Comparison of ENCODE assay signal across 9 cellular contexts in the genomic region with DNA sequence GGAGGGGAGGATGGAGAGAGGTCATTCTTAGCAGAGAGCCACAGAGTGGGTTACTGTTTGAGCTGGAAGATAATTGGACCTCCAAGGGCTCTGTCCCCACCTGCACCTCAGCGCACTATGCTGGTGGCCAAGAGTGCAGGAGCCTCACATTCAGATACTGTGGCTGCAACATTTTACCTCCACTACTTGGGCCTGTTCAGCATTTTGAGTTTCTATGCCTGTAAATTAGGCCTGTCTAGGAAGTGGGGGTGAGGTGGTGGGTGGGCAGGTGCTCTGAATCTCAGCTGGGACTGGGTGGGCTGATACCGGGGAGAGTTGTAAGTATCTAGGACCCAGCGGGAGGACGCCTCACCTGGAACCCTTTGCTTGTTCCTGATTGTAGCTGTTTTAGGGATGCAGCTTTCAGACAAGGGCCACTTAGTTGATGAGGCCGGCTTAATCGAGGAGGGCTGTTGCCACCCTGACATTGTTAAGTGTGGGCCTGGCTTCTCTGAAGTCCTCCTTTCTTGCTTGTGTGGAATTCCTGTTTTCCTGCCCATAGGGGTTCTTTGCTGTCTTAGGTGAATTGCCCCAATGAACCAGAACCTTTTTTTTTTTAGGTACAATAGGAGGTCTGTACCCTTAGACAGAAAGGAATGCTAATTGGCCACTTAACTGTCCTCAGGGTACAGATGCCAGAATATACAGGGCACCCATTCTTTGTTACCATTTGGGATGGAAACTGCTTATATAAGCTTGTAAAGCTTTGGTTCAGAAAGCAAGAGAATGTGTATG.
DNase-seq lines count a peak whose midpoint lies in the region; FAIRE-seq and TF ChIP-seq lines count a peak whose summit lies in the region.
"Had no signal": no experiment of that assay in that cellular context is flagged by ENCODE, and none has a peak within 500 bp of the region (broad histone marks: within the 10 kb centered on the region; RNA-seq: fewer than 3 reads in every experiment).

No MANE protein-coding gene starts in this region.

- H3K9me3 ChIP-seq in H1 (ENCODE audit: insufficient read depth in 2 of 2, low read depth in 1 of 2, low read length in 1 of 2) = no peaks in the 10 kb centered on the region

- H4K91ac ChIP-seq in H1 (replicated peaks; ENCODE audit: insufficient read length, low read length) = no peak overlapping the region

- no peak overlapping the region for H4K5ac ChIP-seq in H1 (ENCODE audit: insufficient read length, low read depth, low read length)

- DNase-seq in CD14-positive monocyte (ENCODE audit: low spot score) (no peak), NCI-H69 (lab: John Stamatoyannopoulos, UW) (peak; percentile 58), H1 (ENCODE audit: low read depth in 1 of 2, low spot score in 2 of 2) (no peak), neural crest cell (ENCODE audit: low read depth, low spot score) (no peak), DMS114 treated with DMSO at 0.1 percent for 48 hours (lab: John Stamatoyannopoulos, UW; ENCODE audit: unreplicated experiment) (no peak), GM13976 (ENCODE audit: low spot score) (no peak), NCI-H1436 (lab: John Stamatoyannopoulos, UW) (no peak), GF-D8 (lab: John Stamatoyannopoulos, UW) (no peak)

- CTCF ChIA-PET in H1 (lab: Charles Lee; ENCODE audit: partially characterized antibody) = interaction anchor here (0.7 to 1.1 kb wide), 6 partner anchors 9 to 245 kb away, joined by 3 to 4 read pairs (median 3); no protein-coding TSS in a partner anchor

- TF ChIP-seq EP300 in H1 (IDR thresholded peaks at IDR 0.05; ENCODE audit: borderline replicate concordance in 1 of 2, low read depth in 2 of 2, low read length in 2 of 2) = no peak

- peaks cover 25 to 52% (median 35%) of the 10 kb centered on the region in 4 experiments for H3K4me1 ChIP-seq in H1 (replicated peaks in 1 of 4; ENCODE audit: control insufficient read depth in 3 of 4, insufficient read depth in 4 of 4, low read length in 3 of 4)

- TF ChIP-seq CTCF in CD14-positive monocyte (IDR thresholded peaks at IDR 0.05) (no peak), H1 (IDR thresholded peaks at IDR 0.05; ENCODE audit: control extremely low read depth in 1 of 3, insufficient read depth in 1 of 3, low read depth in 1 of 3, low read length in 3 of 3) (no peak), neural crest cell (conservative IDR thresholded peaks at IDR 0.05) (no peak), GM13976 (IDR thresholded peaks at IDR 0.05; ENCODE audit: borderline replicate concordance, control extremely low read depth, extremely low read depth, insufficient read depth, missing control alignments) (no peak)

- no peak overlapping the region for H3K4ac ChIP-seq in H1 (replicated peaks; ENCODE audit: insufficient read length, low read depth, low read length)

- no peaks in the 10 kb centered on the region; a peak in 3 of 7 replicates for H3K27me3 ChIP-seq in H1 (replicated peaks in 1 of 4; ENCODE audit: control insufficient read depth in 3 of 4, extremely low read depth in 1 of 4, insufficient read depth in 3 of 4, low read length in 3 of 4)

- peak overlapping the region in 1 of 4 experiments; percentile 48; a peak in 1 of 8 replicates for H3K4me3 ChIP-seq in H1 (ENCODE audit: extremely low read depth in 1 of 4, insufficient read depth in 2 of 4, low read depth in 3 of 4, low read length in 4 of 4)

- H3K4me2 ChIP-seq in H1 (ENCODE audit: insufficient read depth in 1 of 2, low read depth in 2 of 2, low read length in 2 of 2) = peak overlapping the region; percentile 49 to 57

- H3K23me2 ChIP-seq in H1 (ENCODE audit: low read depth, low read length) = no peaks in the 10 kb centered on the region

- H2BK15ac ChIP-seq in H1 (ENCODE audit: low read length) = no peak overlapping the region

- no peak for FAIRE-seq in H1 (lab: Jason Lieb, UNC)

- peak overlapping the region; percentile 76 for H2BK12ac ChIP-seq in H1 (ENCODE audit: low read depth, low read length)

- no peaks in the 10 kb centered on the region for H3K79me1 ChIP-seq in H1 (ENCODE audit: low read depth, low read length)

- no peak for TF ChIP-seq RAD21 in H1 (IDR thresholded peaks at IDR 0.05 in 1 of 2, conservative IDR thresholded peaks at IDR 0.05 in 1 of 2; ENCODE audit: low read depth in 2 of 2, low read length in 2 of 2)

- no peak overlapping the region for H3K23ac ChIP-seq in H1 (ENCODE audit: insufficient read length)

- H3K27ac Mint-ChIP-seq in CD14-positive monocyte (peak overlapping the region; percentile 69 to 99 (median 98)), neural crest cell (ENCODE audit: unreplicated experiment) (no peak overlapping the region)

- H3K36me3 ChIP-seq in H1 (ENCODE audit: control insufficient read depth in 2 of 4, insufficient read depth in 4 of 4, low read length in 3 of 4) = no peaks in the 10 kb centered on the region

- no peak overlapping the region for H3K9ac ChIP-seq in H1 (replicated peaks in 1 of 4; ENCODE audit: extremely low read depth in 1 of 4, low read depth in 3 of 4, low read length in 3 of 4)
- H3K9ac ChIP-seq: parathyroid adenoma had no signal

- peaks cover 24 to 34% of the 10 kb centered on the region in 2 donors for H3K36me3 Mint-ChIP-seq in CD14-positive monocyte
- no peaks in the 10 kb centered on the region for H3K36me3 Mint-ChIP-seq in neural crest cell (ENCODE audit: low read depth)

- peak overlapping the region; percentile 11; the same call in 1 of the 2 replicates for H2AK5ac ChIP-seq in H1 (ENCODE audit: low read depth, low read length)

- TF ChIP-seq POLR2A in H1 (IDR thresholded peaks at IDR 0.05; ENCODE audit: control extremely low read depth in 1 of 2, low read depth in 2 of 2, low read length in 2 of 2) = no peak

- POLR2A ChIA-PET in H1 (lab: Charles Lee; ENCODE audit: partially characterized antibody) = interaction anchor here (0.9 to 1.6 kb wide), 5 partner anchors 9 to 115 kb away, joined by 3 to 6 read pairs (median 3); no protein-coding TSS in a partner anchor

- H4K20me1 ChIP-seq in H1 (replicated peaks in 1 of 2; ENCODE audit: control insufficient read depth in 1 of 2, insufficient read depth in 2 of 2, low read length in 2 of 2) = no peaks in the 10 kb centered on the region

- WGBS in H1 (ENCODE audit: extremely low coverage in 1 of 2, insufficient coverage in 1 of 2, insufficient read length in 1 of 2, insufficient replicate concordance in 2 of 2, low coverage in 1 of 2, low lambda C conversion rate in 2 of 2, missing lambda C conversion rate in 1 of 2), 2 experiments = 43% methylated on average over 6 of the region's 6 CpGs; no CpG with 5 or more reads in 1 of the 2 experiments

- peak overlapping the region in 1 of 2 donors; percentile 63 for H3K4me3 Mint-ChIP-seq in CD14-positive monocyte
- H3K4me3 Mint-ChIP-seq in neural crest cell = peak overlapping the region; percentile 45

- intact Hi-C loops in CD14-positive monocyte (cut with micrococcal nuclease) = loop anchor here in 1 of 2 donors (5.0 kb wide), 2 partner anchors 42 to 57 kb away; no protein-coding TSS in a partner anchor

- H3K27ac ChIP-seq in H1 (ENCODE audit: low read depth, low read length) = 0 out of 2 replicates have a peak overlapping the region, but pooled peaks have one; percentile 14
- H3K27ac ChIP-seq: parathyroid adenoma had no signal

- peaks cover 75% of the 10 kb centered on the region for H3K4me1 Mint-ChIP-seq in CD14-positive monocyte
- H3K4me1 Mint-ChIP-seq in neural crest cell = peaks cover 73% of the 10 kb centered on the region

- in situ Hi-C loops in GM13976 (cut with MboI; ENCODE audit: low sequenced_read_pairs, unreplicated experiment) = no loop called here

- no peak overlapping the region for H3K14ac ChIP-seq in H1 (ENCODE audit: insufficient read length)

- peaks cover 0 to 3% of the 10 kb centered on the region in 2 experiments; a peak in 2 of 4 replicates for H3K79me2 ChIP-seq in H1 (ENCODE audit: control insufficient read depth in 1 of 2, insufficient read depth in 2 of 2, low read length in 2 of 2)
- H3K79me2 ChIP-seq: parathyroid adenoma had no signal

- no peak overlapping the region for H2BK20ac ChIP-seq in H1 (ENCODE audit: low read length)

- no peak overlapping the region for H4K8ac ChIP-seq in H1 (ENCODE audit: extremely low read depth, insufficient read depth, low read length)

- H3K56ac ChIP-seq in H1 (replicated peaks; ENCODE audit: insufficient read length, low read depth, low read length) = no peak overlapping the region

- H3K27me3 Mint-ChIP-seq in CD14-positive monocyte (ENCODE audit: low read depth in 3 of 3) (peaks cover 0 to 2% (median 0%) of the 10 kb centered on the region in 3 donors), neural crest cell (ENCODE audit: low read depth) (no peaks in the 10 kb centered on the region)

- H2AFZ ChIP-seq in H1 (ENCODE audit: low read length) = no peak overlapping the region
- H2AFZ ChIP-seq: parathyroid adenoma had no signal

- no peak overlapping the region for H3K18ac ChIP-seq in H1 (ENCODE audit: extremely low read depth, low read length)

- no peaks in the 10 kb centered on the region for H3K9me3 Mint-ChIP-seq in CD14-positive monocyte
- no peaks in the 10 kb centered on the region for H3K9me3 Mint-ChIP-seq in neural crest cell

- no peak overlapping the region for H2BK120ac ChIP-seq in H1 (replicated peaks; ENCODE audit: low read depth, low read length)

- H2BK5ac ChIP-seq in H1 (ENCODE audit: low read depth, low read length) = no peak overlapping the region

TF ChIP-seq in H1, 55 proteins besides CTCF, POLR2A, EP300 and RAD21:
- TF ChIP-seq, protein P1, sequence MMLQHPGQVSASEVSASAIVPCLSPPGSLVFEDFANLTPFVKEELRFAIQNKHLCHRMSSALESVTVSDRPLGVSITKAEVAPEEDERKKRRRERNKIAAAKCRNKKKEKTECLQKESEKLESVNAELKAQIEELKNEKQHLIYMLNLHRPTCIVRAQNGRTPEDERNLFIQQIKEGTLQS (IDR thresholded peaks at IDR 0.05; ENCODE audit: insufficient read depth, low read depth, low read length) = no peak
- TF ChIP-seq TBP (IDR thresholded peaks at IDR 0.05; ENCODE audit: low read depth, low read length) (no peak), SUZ12 (IDR thresholded peaks at IDR 0.05; ENCODE audit: low read length) (no peak), RXRA (IDR thresholded peaks at IDR 0.05; ENCODE audit: insufficient read depth, low read depth, low read length) (no peak), KDM1A (IDR thresholded peaks at IDR 0.05; ENCODE audit: borderline replicate concordance, low read length) (no peak), NANOG (IDR thresholded peaks at IDR 0.05; ENCODE audit: insufficient read depth, low read depth, low read length, poor library complexity, severe bottlenecking) (no peak), HDAC2 (IDR thresholded peaks at IDR 0.05; ENCODE audit: borderline replicate concordance in 1 of 2, low read depth in 2 of 2, low read length in 2 of 2) (no peak)
